Comparison of ENCODE assay signal across 8 cellular contexts in genomic region chr10:30435068-30435422, GRCh38.
A peak's percentile ranks its signal among the peaks of the same experiment; 100 is the strongest.
DNase-seq lines count a peak whose midpoint lies in the region; ATAC-seq lines count a peak whose summit lies in the region.

No MANE protein-coding gene starts in this region.

- no peaks in the 10 kb centered on the region for H3K9me3 ChIP-seq in adipocyte (ENCODE audit: control insufficient read depth, low read length)

- no peaks in the 10 kb centered on the region for H3K27me3 ChIP-seq in adipocyte (replicated peaks; ENCODE audit: control insufficient read depth, insufficient read depth, low read length)

- H3K9ac ChIP-seq in adipocyte (ENCODE audit: low read length) = peak overlapping the region; percentile 99

- ATAC-seq in HG03175 (IDR thresholded peaks at IDR 0.05; ENCODE audit: unreplicated experiment) = no peak

- H3K4me1 ChIP-seq in adipocyte (ENCODE audit: control insufficient read depth, insufficient read depth, low read length) = peaks cover 59% of the 10 kb centered on the region

- H3K4me3 ChIP-seq in adipocyte (ENCODE audit: low read length) (peak overlapping the region; percentile 94), iPS-11a (ENCODE audit: low read depth, low read length) (peak overlapping the region; percentile 69), skin epidermis (peak overlapping the region; percentile 69 to 98 (median 84))

- H3K27ac ChIP-seq in skin epidermis = peak overlapping the region; percentile 69 to 100 (median 97)

- DNase-seq in activated CD8-positive, alpha-beta memory T cell treated with anti-CD3 and anti-CD28 coated beads, Interleukin-2, amount 50 U/mL, for 48 hours = peak; percentile 61
- no peak for DNase-seq in activated CD8-positive, alpha-beta memory T cell treated with anti-CD3 and anti-CD28 coated beads, Interleukin-2, amount 50 U/mL, for 4 hours
- DNase-seq in adipocyte (ENCODE audit: low read depth) (peak; percentile 80), NCI-H1417 (lab: John Stamatoyannopoulos, UW) (no peak), COR-L47 (lab: John Stamatoyannopoulos, UW) (no peak)

- H3K36me3 ChIP-seq in adipocyte (ENCODE audit: control insufficient read depth, insufficient read depth, low read length, severe bottlenecking) = peaks cover 26% of the 10 kb centered on the region

Comparison
In these comparisons a context has a peak if more than half of its experiments do, and no peak if none do; other contexts are left out.
1. DNase-seq: peak in activated CD8-positive, alpha-beta memory T cell treated with anti-CD3 and anti-CD28 coated beads, Interleukin-2, amount 50 U/mL, for 48 hours (single experiment) and adipocyte (single experiment); none in activated CD8-positive, alpha-beta memory T cell treated with anti-CD3 and anti-CD28 coated beads, Interleukin-2, amount 50 U/mL, for 4 hours (single experiment), NCI-H1417 (0 of 3) and COR-L47 (single experiment).
2. Peak in every context shown above with its lines, with median percentiles within 50 percentile points of each other: H3K4me3 ChIP-seq.